Comparison of ENCODE assay signal across 13 cellular contexts in genomic region chr6:109062756-109063352, GRCh38.
"Had no signal": no experiment of that assay in that cellular context is flagged by ENCODE, and none has a peak within 500 bp of the region (broad histone marks: within the 10 kb centered on the region; RNA-seq: fewer than 3 reads in every experiment).

No MANE protein-coding gene starts in this region.

- DNase-seq: activated CD4-positive, alpha-beta T cell treated with anti-CD3 and anti-CD28 coated beads, Interleukin-2, amount 10 ng/mL, durations not matched to agents 7 days and 5 days; activated CD4-positive, CD25-positive, alpha-beta regulatory T cell; activated gamma-delta T cell; activated T-cell treated with anti-CD3 and anti-CD28 coated beads, Interleukin-2, amount 50 U/mL, for 24 hours; caudate nucleus; cortex of kidney; effector CD8-positive, alpha-beta T cell; immature natural killer cell; left cardiac atrium; tibial artery had no signal

- H3K27ac Mint-ChIP-seq: activated CD4-positive, alpha-beta T cell treated with anti-CD3 and anti-CD28 coated beads, Interleukin-2, amount 10 ng/mL, durations not matched to agents 7 days and 5 days; activated T-cell treated with anti-CD3 and anti-CD28 coated beads, Interleukin-2, amount 50 U/mL, for 24 hours had no signal

- H3K27ac ChIP-seq: epithelial cell of prostate, skin epidermis, tibial artery, vagina had no signal

- H3K27me3 ChIP-seq: tibial artery, vagina had no signal

- H3K9me3 ChIP-seq: tibial artery, vagina had no signal

- H3K4me3 ChIP-seq: skin epidermis, tibial artery, vagina had no signal

- H3K9me3 Mint-ChIP-seq: activated CD4-positive, alpha-beta T cell treated with anti-CD3 and anti-CD28 coated beads, Interleukin-2, amount 10 ng/mL, durations not matched to agents 7 days and 5 days; activated T-cell treated with anti-CD3 and anti-CD28 coated beads, Interleukin-2, amount 50 U/mL, for 24 hours; immature natural killer cell had no signal

- H3K36me3 ChIP-seq: vagina had no signal

- H3K4me3 Mint-ChIP-seq: activated CD4-positive, alpha-beta T cell treated with anti-CD3 and anti-CD28 coated beads, Interleukin-2, amount 10 ng/mL, durations not matched to agents 7 days and 5 days; activated T-cell treated with anti-CD3 and anti-CD28 coated beads, Interleukin-2, amount 50 U/mL, for 24 hours had no signal

- H3K27me3 Mint-ChIP-seq: activated CD4-positive, alpha-beta T cell treated with anti-CD3 and anti-CD28 coated beads, Interleukin-2, amount 10 ng/mL, durations not matched to agents 7 days and 5 days; activated T-cell treated with anti-CD3 and anti-CD28 coated beads, Interleukin-2, amount 50 U/mL, for 24 hours had no signal
